In the genomic region with DNA sequence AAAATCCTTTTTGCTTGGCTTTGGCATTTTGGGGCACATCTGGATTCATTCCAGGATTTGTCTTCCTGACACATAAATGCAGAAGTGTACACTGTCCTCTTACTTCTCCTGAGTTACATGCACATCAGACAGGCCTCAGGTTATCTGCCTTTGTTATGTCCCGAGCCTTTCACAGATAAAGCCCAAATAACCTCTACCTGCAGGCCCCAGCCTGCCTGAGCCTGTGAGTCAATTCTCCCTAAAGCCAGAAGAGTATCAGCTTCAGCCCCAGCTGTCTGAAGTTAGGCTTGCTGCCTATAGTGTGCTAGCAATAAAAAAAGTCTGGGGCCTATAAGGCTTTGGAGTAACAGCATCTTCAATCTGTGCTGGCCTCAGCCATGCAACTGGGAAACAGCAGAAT, we compare ENCODE assay signal across 18 cellular contexts.
"Had no signal": no experiment of that assay in that cellular context is flagged by ENCODE, and none has a peak within 500 bp of the region (broad histone marks: within the 10 kb centered on the region; RNA-seq: fewer than 3 reads in every experiment).

No MANE protein-coding gene starts in this region.

- H3K9me3 ChIP-seq: body of pancreas, pancreas, thyroid gland, uterus had no signal

- H3K36me3 ChIP-seq: left ventricle myocardium inferior, pancreas, thyroid gland, uterus had no signal

- H3K27me3 ChIP-seq: body of pancreas, pancreas, thyroid gland, uterus had no signal

- H3K4me3 ChIP-seq: body of pancreas, left ventricle myocardium inferior, mucosa of descending colon, pancreas, thyroid gland, uterus had no signal

- H3K4me3 Mint-ChIP-seq: activated CD4-positive, alpha-beta T cell treated with anti-CD3 and anti-CD28 coated beads, Interleukin-2, amount 10 ng/mL, durations not matched to agents 7 days and 5 days; activated naive CD8-positive, alpha-beta T cell treated with anti-CD3 and anti-CD28 coated beads for 36 hours; activated T-helper 1 cell treated with anti-CD3 and anti-CD28 coated beads, Interleukin-12 subunit alpha, Interleukin-12 subunit beta, Interleukin-2, Interleukin-4 antibody, amounts not matched to agents 30 ng/mL and 10 ng/mL and 1 ng/mL, durations not matched to agents 14 hours and 24 hours and 36 hours; central memory CD8-positive, alpha-beta T cell; memory B cell; naive thymus-derived CD8-positive, alpha-beta T cell; stimulated activated memory B cell treated with anti-CD40 and anti-IgM and Interleukin-4, amounts not matched to agents 10 μg/mL and 1 μg/mL and 100 μg/mL, for 72 hours had no signal

- H3K27ac ChIP-seq: left ventricle myocardium inferior, pancreas, thyroid gland, uterus had no signal

- H3K27me3 Mint-ChIP-seq: activated naive CD8-positive, alpha-beta T cell treated with anti-CD3 and anti-CD28 coated beads for 36 hours; memory B cell; naive thymus-derived CD8-positive, alpha-beta T cell; stimulated activated memory B cell treated with anti-CD40 and anti-IgM and Interleukin-4, amounts not matched to agents 10 μg/mL and 1 μg/mL and 100 μg/mL, for 72 hours had no signal

- H3K27ac Mint-ChIP-seq: activated CD4-positive, alpha-beta T cell treated with anti-CD3 and anti-CD28 coated beads, Interleukin-2, amount 10 ng/mL, durations not matched to agents 7 days and 5 days; activated naive CD8-positive, alpha-beta T cell treated with anti-CD3 and anti-CD28 coated beads for 36 hours; activated T-helper 1 cell treated with anti-CD3 and anti-CD28 coated beads, Interleukin-12 subunit alpha, Interleukin-12 subunit beta, Interleukin-2, Interleukin-4 antibody, amounts not matched to agents 30 ng/mL and 10 ng/mL and 1 ng/mL, durations not matched to agents 14 hours and 24 hours and 36 hours; memory B cell; stimulated activated memory B cell treated with anti-CD40 and anti-IgM and Interleukin-4, amounts not matched to agents 10 μg/mL and 1 μg/mL and 100 μg/mL, for 72 hours had no signal

- H3K4me1 Mint-ChIP-seq: activated CD4-positive, alpha-beta T cell treated with anti-CD3 and anti-CD28 coated beads, Interleukin-2, amount 10 ng/mL, durations not matched to agents 7 days and 5 days; activated naive CD8-positive, alpha-beta T cell treated with anti-CD3 and anti-CD28 coated beads for 36 hours; central memory CD8-positive, alpha-beta T cell had no signal

- FAIRE-seq: kidney, pancreas had no signal

- DNase-seq: activated CD4-positive, alpha-beta T cell treated with anti-CD3 and anti-CD28 coated beads, Interleukin-2, amount 10 ng/mL, durations not matched to agents 7 days and 5 days; activated CD8-positive, alpha-beta memory T cell treated with anti-CD3 and anti-CD28 coated beads for 24 hours; activated naive CD8-positive, alpha-beta T cell treated with anti-CD3 and anti-CD28 coated beads for 36 hours; amygdala; body of pancreas; effector CD8-positive, alpha-beta T cell; kidney; left ventricle myocardium inferior; mucosa of descending colon; naive thymus-derived CD8-positive, alpha-beta T cell; pancreas; stimulated activated CD4-positive, alpha-beta T cell treated with anti-CD3 and anti-CD28 coated beads, Interleukin-2, amount 100 ng/mL, for 48 hours; thyroid gland; uterus had no signal

- H3K4me1 ChIP-seq: left ventricle myocardium inferior, thyroid gland, uterus had no signal
